ENCODE assay signal across 8 cellular contexts in the genomic region with DNA sequence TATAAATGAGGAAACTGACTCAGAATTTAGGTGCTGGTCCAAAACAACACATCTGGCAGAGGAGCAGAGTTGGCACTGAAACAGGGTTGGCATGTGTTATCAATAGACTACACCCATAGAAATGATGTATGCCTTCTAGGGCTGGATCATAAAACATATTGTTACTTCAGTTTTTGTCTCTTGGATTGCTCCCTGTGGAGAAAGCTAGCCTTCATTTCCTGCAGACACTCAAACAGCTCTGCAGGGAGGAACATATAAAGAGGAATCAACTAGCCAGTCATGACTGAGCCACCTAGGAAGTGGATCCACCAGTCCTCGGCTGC. TPM values are rescaled to one million over a fixed set of nuclear protein-coding genes. Genes with fewer than 3 reads are reported as not detected.
DNase-seq lines count a peak whose midpoint lies in the region; ATAC-seq and TF ChIP-seq lines count a peak whose summit lies in the region.

No MANE protein-coding gene starts in this region.

- intact Hi-C loops in PC-9 (cut with micrococcal nuclease; ENCODE audit: unreplicated experiment): no loop called here

- peaks cover 13% of the 10 kb centered on the region for H3K36me3 Mint-ChIP-seq in activated naive CD4-positive, alpha-beta T cell treated with anti-CD3 and anti-CD28 coated beads, Interleukin-2, amount 50 U/mL, for 24 hours

- H3K27me3 Mint-ChIP-seq in activated naive CD4-positive, alpha-beta T cell treated with anti-CD3 and anti-CD28 coated beads, Interleukin-2, amount 50 U/mL, for 24 hours: no peaks in the 10 kb centered on the region

- H3K36me3 ChIP-seq in PC-9 (ENCODE audit: low read depth): peaks cover 23% of the 10 kb centered on the region
- H3K36me3 ChIP-seq in parathyroid adenoma (ENCODE audit: control insufficient read depth, insufficient read depth, low read length): no peaks in the 10 kb centered on the region

- no peaks in the 10 kb centered on the region for H3K9me3 Mint-ChIP-seq in activated naive CD4-positive, alpha-beta T cell treated with anti-CD3 and anti-CD28 coated beads, Interleukin-2, amount 50 U/mL, for 24 hours

- H4K20me1 ChIP-seq in PC-9 (ENCODE audit: insufficient read depth): no peaks in the 10 kb centered on the region

- H3K27ac ChIP-seq in PC-9 (no peak overlapping the region), epithelial cell of prostate (peak overlapping the region; percentile 44), parathyroid adenoma (peak overlapping the region; percentile 63)

- BruUV-seq in PC-9 (replicated peaks; lab: Mats Ljungman, UMichigan): TSS peak; percentile 34

- H3F3A ChIP-seq in PC-9 (ENCODE audit: insufficient read depth, low read depth): no peaks in the 10 kb centered on the region

- no peak for ATAC-seq in HG02840 (IDR thresholded peaks at IDR 0.05; ENCODE audit: low FRiP score, unreplicated experiment)

- H3K79me2 ChIP-seq in PC-9 (ENCODE audit: low read depth): peaks cover 37% of the 10 kb centered on the region
- H3K79me2 ChIP-seq in parathyroid adenoma: peaks cover 8% of the 10 kb centered on the region

- H3K9me3 ChIP-seq in PC-9 (ENCODE audit: insufficient read depth, low read depth): no peaks in the 10 kb centered on the region
- no peaks in the 10 kb centered on the region for H3K9me3 ChIP-seq in parathyroid adenoma (ENCODE audit: control insufficient read depth, low read length)

- H3K4me1 Mint-ChIP-seq in activated naive CD4-positive, alpha-beta T cell treated with anti-CD3 and anti-CD28 coated beads, Interleukin-2, amount 50 U/mL, for 24 hours: peaks cover 31% of the 10 kb centered on the region

- H3K4me1 ChIP-seq in PC-9 (replicated peaks; ENCODE audit: insufficient read depth) (peaks cover 19% of the 10 kb centered on the region), parathyroid adenoma (peaks cover 4% of the 10 kb centered on the region)

- H3K9ac ChIP-seq in parathyroid adenoma: no peak overlapping the region

- H3K27me3 ChIP-seq in PC-9 (ENCODE audit: insufficient read depth, low read depth) (no peaks in the 10 kb centered on the region), parathyroid adenoma (ENCODE audit: control insufficient read depth, insufficient read depth, low read length) (no peaks in the 10 kb centered on the region)

- H3K4me3 Mint-ChIP-seq in activated naive CD4-positive, alpha-beta T cell treated with anti-CD3 and anti-CD28 coated beads, Interleukin-2, amount 50 U/mL, for 24 hours: peak overlapping the region; percentile 98

- no peaks in the 10 kb centered on the region for H3K9me2 ChIP-seq in PC-9 (ENCODE audit: insufficient read depth)

- CTCF ChIA-PET in PC-9 (lab: Charles Lee): no interaction called here

- H3K27ac Mint-ChIP-seq in activated naive CD4-positive, alpha-beta T cell treated with anti-CD3 and anti-CD28 coated beads, Interleukin-2, amount 50 U/mL, for 24 hours: peak overlapping the region; percentile 99

- DNase-seq in activated naive CD4-positive, alpha-beta T cell treated with anti-CD3 and anti-CD28 coated beads, Interleukin-2, amount 50 U/mL, for 16 hours: no peak
- DNase-seq in PC-9 (no peak), epithelial cell of prostate (ENCODE audit: low read depth, low spot score) (no peak), D341Med (ENCODE audit: low spot score) (no peak), NOMO-1 treated with dmso at 0.1 percent for 144 hours (lab: John Stamatoyannopoulos, UW; ENCODE audit: unreplicated experiment) (no peak)

- TF ChIP-seq CTCF in PC-9 (conservative IDR thresholded peaks at IDR 0.05): no peak
- no peak for TF ChIP-seq CTCF in parathyroid adenoma (IDR thresholded peaks at IDR 0.05)

- POLR2A ChIA-PET in PC-9 (lab: Charles Lee; ENCODE audit: unreplicated experiment): interaction anchor here (0.7 kb wide), 2 partner anchors 32 to 586 kb away, joined by 3 to 4 read pairs; no protein-coding TSS in a partner anchor

- H3K4me3 ChIP-seq in PC-9 (peak overlapping the region; percentile 78), parathyroid adenoma (ENCODE audit: low read depth, low read length) (peak overlapping the region; percentile 86)

- peak overlapping the region; percentile 94 for H2AFZ ChIP-seq in PC-9
- H2AFZ ChIP-seq in parathyroid adenoma: peak overlapping the region; percentile 96

- H3K4me2 ChIP-seq in PC-9 (peak overlapping the region; percentile 92), parathyroid adenoma (ENCODE audit: low read length) (peak overlapping the region; percentile 92)

RNA-seq across cellular contexts. Expression of gene MRPL3, which starts 0.5 kb away (rescaled TPM):
- 109 and 110 TPM in 2 replicates for total RNA-seq in PC-9 (2021)
